Comparison of ENCODE assay signal across 19 cellular contexts in genomic region chr17:80133626-80133970, GRCh38. TPM values are rescaled to one million over a fixed set of nuclear protein-coding genes. Genes with fewer than 3 reads are reported as not detected.
DNase-seq lines count a peak whose midpoint lies in the region; ATAC-seq, FAIRE-seq and TF ChIP-seq lines count a peak whose summit lies in the region.
"Had no signal": no experiment of that assay in that cellular context is flagged by ENCODE, and none has a peak within 500 bp of the region (broad histone marks: within the 10 kb centered on the region; RNA-seq: fewer than 3 reads in every experiment).

No MANE protein-coding gene starts in this region.

- H3K4me1 Mint-ChIP-seq in H9, result peaks cover 12 to 15% of the 10 kb centered on the region in 2 experiments
- H3K4me1 Mint-ChIP-seq in activated T-helper 17 cell treated with anti-CD3 and anti-CD28 coated beads, Interleukin-2, amount 50 U/mL, for 72 hours, result peaks cover 8% of the 10 kb centered on the region
- H3K4me1 Mint-ChIP-seq: CD8-positive, alpha-beta memory T cell had no signal

- H3K9ac ChIP-seq in H9 (ENCODE audit: extremely low read depth, insufficient read length, low read length) (no peak overlapping the region), HepG2 (ENCODE audit: insufficient read depth, low read depth, low read length) (no peak overlapping the region)

- H3K36me3 Mint-ChIP-seq in H9 (ENCODE audit: insufficient read depth in 1 of 3, low read depth in 3 of 3), result peaks cover 39 to 61% (median 59%) of the 10 kb centered on the region in 3 experiments
- H3K36me3 Mint-ChIP-seq in activated T-helper 17 cell treated with anti-CD3 and anti-CD28 coated beads, Interleukin-2, amount 50 U/mL, for 72 hours (ENCODE audit: low read depth), result peaks cover 64% of the 10 kb centered on the region

- H3K4ac ChIP-seq in H9 (ENCODE audit: low read depth, low read length), result no peak overlapping the region

- H3K79me2 ChIP-seq in H9 (ENCODE audit: insufficient read depth, low read length), result no peaks in the 10 kb centered on the region
- H3K79me2 ChIP-seq in HepG2 (ENCODE audit: insufficient read depth, low read length), result no peaks in the 10 kb centered on the region

- no peak overlapping the region for H3K18ac ChIP-seq in H9 (ENCODE audit: insufficient read length, low read depth, low read length)

- no peak overlapping the region for H3T11ph ChIP-seq in H9 (ENCODE audit: low read length)

- H4K20me1 ChIP-seq in H9 (ENCODE audit: control insufficient read depth, insufficient read depth, insufficient read length) (no peaks in the 10 kb centered on the region), HepG2 (ENCODE audit: insufficient read depth, low read length) (no peaks in the 10 kb centered on the region)

- TF ChIP-seq EP300 in HepG2 (IDR thresholded peaks at IDR 0.05; ENCODE audit: low read depth in 2 of 2, low read length in 2 of 2) (no peak), HepG2 (CRISPR knock-in tag; IDR thresholded peaks at IDR 0.05; ENCODE audit: borderline replicate concordance) (no peak)

- H3K4me3 Mint-ChIP-seq in H9, result no peak overlapping the region
- H3K4me3 Mint-ChIP-seq in activated T-helper 17 cell treated with anti-CD3 and anti-CD28 coated beads, Interleukin-2, amount 50 U/mL, for 72 hours, result no peak overlapping the region
- H3K4me3 Mint-ChIP-seq: CD8-positive, alpha-beta memory T cell had no signal

- H2BK5ac ChIP-seq in H9 (ENCODE audit: insufficient read length, low read length), result no peak overlapping the region

- no peak overlapping the region for H2BK12ac ChIP-seq in H9 (ENCODE audit: insufficient read length, low read depth, low read length)

- no peak overlapping the region for H2AK5ac ChIP-seq in H9 (ENCODE audit: insufficient read length, low read length)

- H4K91ac ChIP-seq in H9 (ENCODE audit: insufficient read length, low read depth, low read length), result no peak overlapping the region

- H3K14ac ChIP-seq in H9 (ENCODE audit: insufficient read depth, low read length), result no peak overlapping the region

- H3K9me3 ChIP-seq in H9 (ENCODE audit: control insufficient read depth, low read depth, low read length) (no peaks in the 10 kb centered on the region), HepG2 (ENCODE audit: low read length) (no peaks in the 10 kb centered on the region), thyroid gland (no peaks in the 10 kb centered on the region)
- H3K9me3 ChIP-seq: BE2C had no signal

- DNase-seq in activated effector memory CD4-positive, alpha-beta T cell treated with anti-CD3 and anti-CD28 coated beads, Interleukin-2, amount 50 U/mL, for 16 hours, result peak; percentile 42
- DNase-seq in activated effector memory CD4-positive, alpha-beta T cell treated with Interleukin-2 at 50 U/mL for 16 hours, result no peak
- DNase-seq in H9, result peak; percentile 29
- no peak for DNase-seq in HepG2 (ENCODE audit: low spot score)
- no peak for DNase-seq in activated CD4-positive, alpha-beta T cell treated with anti-CD3 and anti-CD28 coated beads, Interleukin-2, amount 50 U/mL, for 4 hours
- DNase-seq in thyroid gland, result no peak
- no peak for DNase-seq in ACHN
- DNase-seq: BE2C; CD8-positive, alpha-beta memory T cell; GF-D8; GOT3; MM.1S; NCI-H1105 treated with DMSO at 0.1 percent for 48 hours; NCI-H187; NCI-H446 treated with DMSO at 0.1 percent for 48 hours; NCI-H774; Right ventricle myocardium superior had no signal

- POLR2A ChIA-PET in HepG2 (lab: Yijun Ruan, JAX), result interaction anchor here (0.6 to 2.1 kb wide), 4 partner anchors 12 to 66 kb away, joined by 3 to 10 read pairs (median 4); partner anchors contain the start of genes EIF4A3 and GAA

- peak overlapping the region in 1 of 3 experiments; percentile 62; a peak in 2 of 7 replicates for H3K27ac Mint-ChIP-seq in H9
- H3K27ac Mint-ChIP-seq in activated T-helper 17 cell treated with anti-CD3 and anti-CD28 coated beads, Interleukin-2, amount 50 U/mL, for 72 hours, result peak overlapping the region; percentile 54

- no peak for FAIRE-seq in HepG2 (lab: Jason Lieb, UNC)

- H3K56ac ChIP-seq in H9 (ENCODE audit: insufficient read length, low read depth, low read length), result no peak overlapping the region

- no peak for TF ChIP-seq RAD21 in HepG2 (CRISPR knock-in tag; IDR thresholded peaks at IDR 0.05)

- H3K9me3 Mint-ChIP-seq in H9, result no peaks in the 10 kb centered on the region
- no peaks in the 10 kb centered on the region for H3K9me3 Mint-ChIP-seq in activated T-helper 17 cell treated with anti-CD3 and anti-CD28 coated beads, Interleukin-2, amount 50 U/mL, for 72 hours
- H3K9me3 Mint-ChIP-seq: CD8-positive, alpha-beta memory T cell had no signal

- in situ Hi-C loops in HepG2 (cut with HindIII; ENCODE audit: extremely low pct_ligation_motif_present, low pct_unique_long_range_greater_than_20kb) (no loop called here), ACHN (cut with HindIII; ENCODE audit: low pct_ligation_motif_present, low pct_unique_long_range_greater_than_20kb, low sequenced_read_pairs) (no loop called here)

- no peak overlapping the region for H3K4me3 ChIP-seq in HepG2 (replicated peaks in 1 of 3; ENCODE audit: insufficient read depth in 1 of 3, low read depth in 2 of 3, low read length in 3 of 3)
- no peak overlapping the region for H3K4me3 ChIP-seq in thyroid gland (replicated peaks in 1 of 3)

- no peak for ATAC-seq in activated T-helper 17 cell treated with anti-CD3 and anti-CD28 coated beads, Interleukin-2, amount 50 U/mL, for 72 hours (replicated peaks)
- ATAC-seq in HepG2, result peak; percentile 28; the same call in 2 of the 3 replicates

- no peak overlapping the region for H2BK15ac ChIP-seq in H9 (ENCODE audit: low read depth, low read length)

- no peak overlapping the region for H4K8ac ChIP-seq in H9 (replicated peaks; ENCODE audit: insufficient read length, low read depth, low read length)

- no peak overlapping the region for H3K23ac ChIP-seq in H9 (ENCODE audit: insufficient read length, low read depth, low read length)

- CTCF ChIA-PET in HepG2 (lab: Yijun Ruan, JAX; ENCODE audit: low intra/inter-chr PET ratio, low total read pairs), result no interaction called here

- H3K79me1 ChIP-seq in H9 (ENCODE audit: insufficient read depth, low read depth, low read length, poor library complexity, severe bottlenecking), result no peaks in the 10 kb centered on the region

- BruUV-seq in HepG2 (replicated peaks; lab: Mats Ljungman, UMichigan), result no TSS peak

- intact Hi-C loops in HepG2 (cut with micrococcal nuclease; ENCODE audit: unreplicated experiment), result no loop called here
- intact Hi-C loops in thyroid gland (cut with DNase I), result no loop called here

- peaks cover 33 to 55% of the 10 kb centered on the region in 2 experiments for H3K36me3 ChIP-seq in HepG2 (replicated peaks in 1 of 2; ENCODE audit: control insufficient read depth in 1 of 2, insufficient read depth in 2 of 2, low read length in 2 of 2)
- H3K36me3 ChIP-seq in thyroid gland, result peaks cover 51 to 52% of the 10 kb centered on the region in 2 donors

- H2BK120ac ChIP-seq in H9 (ENCODE audit: low read depth, low read length, poor library complexity, severe bottlenecking), result no peak overlapping the region

- H3K27me3 ChIP-seq in H9 (ENCODE audit: insufficient read depth, low read length), result no peaks in the 10 kb centered on the region
- H3K27me3 ChIP-seq in HepG2 (ENCODE audit: control insufficient read depth in 1 of 2, insufficient read depth in 2 of 2, low read length in 2 of 2), result no peaks in the 10 kb centered on the region
- H3K27me3 ChIP-seq in thyroid gland, result no peaks in the 10 kb centered on the region
- H3K27me3 ChIP-seq: BE2C had no signal

- H3K4me1 ChIP-seq in H9 (ENCODE audit: insufficient read depth, low read length) (no peaks in the 10 kb centered on the region; the same call in 1 of the 2 replicates), HepG2 (ENCODE audit: insufficient read depth, low read length) (peaks cover 20% of the 10 kb centered on the region), thyroid gland (no peaks in the 10 kb centered on the region)
- H3K4me1 ChIP-seq: BE2C had no signal

- H3K27me3 Mint-ChIP-seq in H9 (ENCODE audit: low read depth), result no peaks in the 10 kb centered on the region
- no peaks in the 10 kb centered on the region for H3K27me3 Mint-ChIP-seq in activated T-helper 17 cell treated with anti-CD3 and anti-CD28 coated beads, Interleukin-2, amount 50 U/mL, for 72 hours
- H3K27me3 Mint-ChIP-seq: CD8-positive, alpha-beta memory T cell had no signal

- H4K5ac ChIP-seq in H9 (ENCODE audit: insufficient read length, low read depth, low read length), result no peak overlapping the region

- H3K27ac ChIP-seq in H9 (ENCODE audit: insufficient read length, low read depth, low read length) (no peak overlapping the region), HepG2 (ENCODE audit: extremely low read length, insufficient read depth, low read length) (no peak overlapping the region), thyroid gland (no peak overlapping the region)
- H3K27ac ChIP-seq: HL-60 had no signal

- no peaks in the 10 kb centered on the region for H3K23me2 ChIP-seq in H9 (ENCODE audit: insufficient read length, low read depth, low read length, poor library complexity, severe bottlenecking)

- H3K4me2 ChIP-seq in H9 (ENCODE audit: insufficient read depth, insufficient read length, low read length), result no peak overlapping the region
- no peak overlapping the region for H3K4me2 ChIP-seq in HepG2 (ENCODE audit: low read depth, low read length)

- H2AFZ ChIP-seq in H9 (ENCODE audit: low read length) (no peak overlapping the region), HepG2 (ENCODE audit: low read length) (no peak overlapping the region)

- no peak for TF ChIP-seq CTCF in H9 (conservative IDR thresholded peaks at IDR 0.05)
- no peak for TF ChIP-seq CTCF in HepG2 (CRISPR knock-in tag; IDR thresholded peaks at IDR 0.05)
- no peak for TF ChIP-seq CTCF in thyroid gland (IDR thresholded peaks at IDR 0.05)

- H2BK20ac ChIP-seq in H9 (ENCODE audit: low read depth, low read length, poor library complexity, severe bottlenecking), result no peak overlapping the region

- TF ChIP-seq POLR2A in HepG2 (IDR thresholded peaks at IDR 0.05; ENCODE audit: insufficient read depth in 1 of 2, low read depth in 2 of 2, low read length in 2 of 2), result no peak
- TF ChIP-seq POLR2A in thyroid gland (IDR thresholded peaks at IDR 0.05), result no peak

- WGBS in H9 (ENCODE audit: extremely low coverage, insufficient read length, low lambda C conversion rate), result no CpG with 5 or more reads among the region's 6 CpGs
- WGBS in HepG2 (ENCODE audit: low lambda C conversion rate), result 96% methylated on average over 6 of the region's 6 CpGs
- 92 to 96% methylated on average over 5 to 6 of the region's 6 CpGs for WGBS in thyroid gland, 2 donors

RNA-seq across cellular contexts. Expression of gene EIF4A3, which starts 13.3 kb away (rescaled TPM):
- total RNA-seq in H9 (2021) (162 and 168 TPM in 2 replicates), HepG2 (2016; rRNA removed; fragmentation: Illumina TruSeq; extraction: Trizol) (187 and 239 TPM in 2 replicates), thyroid gland (10 to 100 TPM; 42.9 to 79.8 (median 47.4) TPM)
- 100 to 1,000 TPM; 141 to 182 TPM for total RNA-seq in activated T-helper 17 cell treated with anti-CD3 and anti-CD28 coated beads, Interleukin-2, amount 50 U/mL, for 72 hours
- 22.3 and 28.3 TPM in 2 replicates for total RNA-seq in HepG2 (2016; cell fraction: cytosol; rRNA removed; fragmentation: Illumina TruSeq; extraction: Trizol; ENCODE audit: low read depth)
- total RNA-seq in HepG2 (2016; cell fraction: insoluble cytoplasmic fraction; rRNA removed; fragmentation: Illumina TruSeq; extraction: Trizol), result 185 and 243 TPM in 2 replicates
- 36.4 and 40.0 TPM in 2 replicates for total RNA-seq in HepG2 (2016; cell fraction: membrane; rRNA removed; fragmentation: Illumina TruSeq; extraction: Trizol)
- 83.4 and 83.5 TPM in 2 replicates for total RNA-seq in HepG2 (2016; cell fraction: nucleus; rRNA removed; fragmentation: Illumina TruSeq; extraction: Trizol)
- 121 and 145 TPM in 2 replicates for polyA plus RNA-seq in HepG2 (2011; rRNA removed)
- 103 and 117 TPM in 2 replicates for polyA plus RNA-seq in HepG2 (2011; cell fraction: cytosol; rRNA removed)
- polyA plus RNA-seq in HepG2 (2011; cell fraction: nucleus; rRNA removed), result 77.0 and 103 TPM in 2 replicates
- polyA plus RNA-seq in HepG2 (2012), result 104 and 124 TPM in 2 replicates
- polyA plus RNA-seq in HepG2 (2016; cell fraction: cytosol; fragmentation: Illumina TruSeq; extraction: Trizol; ENCODE audit: low read depth), result 8.3 and 9.0 TPM in 2 replicates
- polyA plus RNA-seq in HepG2 (2016; cell fraction: insoluble cytoplasmic fraction; fragmentation: Illumina TruSeq; extraction: Trizol; ENCODE audit: low read depth), result 233 and 236 TPM in 2 replicates
- polyA plus RNA-seq in HepG2 (2016; cell fraction: membrane; fragmentation: Illumina TruSeq; extraction: Trizol; ENCODE audit: low read depth), result 19.8 and 20.6 TPM in 2 replicates
- polyA plus RNA-seq in HepG2 (2016; cell fraction: nucleus; fragmentation: Illumina TruSeq; extraction: Trizol; ENCODE audit: insufficient read depth, low read depth), result 120 and 131 TPM in 2 replicates
- 54.2 and 110 TPM in 2 replicates for polyA minus RNA-seq in HepG2 (2011; rRNA and poly(A)+ RNA removed; ENCODE audit: low replicate concordance)
- 55.3 and 55.4 TPM in 2 replicates for polyA minus RNA-seq in HepG2 (2011; cell fraction: cytosol; rRNA and poly(A)+ RNA removed)
- polyA minus RNA-seq in HepG2 (2011; cell fraction: nucleus; rRNA and poly(A)+ RNA removed), result 61.8 and 65.1 TPM in 2 replicates

RNA-seq across cellular contexts. Expression of gene GAA, which starts 32.2 kb away (rescaled TPM):
- total RNA-seq in H9 (2021) (28.9 and 30.3 TPM in 2 replicates), HepG2 (2016; rRNA removed; fragmentation: Illumina TruSeq; extraction: Trizol) (13.4 and 36.4 TPM in 2 replicates), thyroid gland (100 to 1,000 TPM in 1 of 4 donors, 10 to 100 TPM in 3; 42.1 to 131 (median 83.2) TPM)
- total RNA-seq in activated T-helper 17 cell treated with anti-CD3 and anti-CD28 coated beads, Interleukin-2, amount 50 U/mL, for 72 hours, result 10 to 100 TPM; 15.0 to 33.0 TPM
- 13.8 and 16.4 TPM in 2 replicates for total RNA-seq in HepG2 (2016; cell fraction: cytosol; rRNA removed; fragmentation: Illumina TruSeq; extraction: Trizol; ENCODE audit: low read depth)
- 12.1 and 36.9 TPM in 2 replicates for total RNA-seq in HepG2 (2016; cell fraction: insoluble cytoplasmic fraction; rRNA removed; fragmentation: Illumina TruSeq; extraction: Trizol)
- total RNA-seq in HepG2 (2016; cell fraction: membrane; rRNA removed; fragmentation: Illumina TruSeq; extraction: Trizol), result 20.3 and 20.7 TPM in 2 replicates
- 47.6 and 57.6 TPM in 2 replicates for total RNA-seq in HepG2 (2016; cell fraction: nucleus; rRNA removed; fragmentation: Illumina TruSeq; extraction: Trizol)
- 21.6 and 23.6 TPM in 2 replicates for polyA plus RNA-seq in HepG2 (2011; rRNA removed)
- polyA plus RNA-seq in HepG2 (2011; cell fraction: cytosol; rRNA removed), result 16.3 and 29.8 TPM in 2 replicates
- 231 and 320 TPM in 2 replicates for polyA plus RNA-seq in HepG2 (2011; cell fraction: nucleus; rRNA removed)
- 50.7 and 73.8 TPM in 2 replicates for polyA plus RNA-seq in HepG2 (2012)
- polyA plus RNA-seq in HepG2 (2016; cell fraction: cytosol; fragmentation: Illumina TruSeq; extraction: Trizol; ENCODE audit: low read depth), result 11.3 and 13.9 TPM in 2 replicates
- 16.7 and 22.9 TPM in 2 replicates for polyA plus RNA-seq in HepG2 (2016; cell fraction: insoluble cytoplasmic fraction; fragmentation: Illumina TruSeq; extraction: Trizol; ENCODE audit: low read depth)
- 13.9 and 14.3 TPM in 2 replicates for polyA plus RNA-seq in HepG2 (2016; cell fraction: membrane; fragmentation: Illumina TruSeq; extraction: Trizol; ENCODE audit: low read depth)
- 136 and 145 TPM in 2 replicates for polyA plus RNA-seq in HepG2 (2016; cell fraction: nucleus; fragmentation: Illumina TruSeq; extraction: Trizol; ENCODE audit: insufficient read depth, low read depth)
- polyA minus RNA-seq in HepG2 (2011; rRNA and poly(A)+ RNA removed; ENCODE audit: low replicate concordance), result 7.2 and 27.1 TPM in 2 replicates
- polyA minus RNA-seq in HepG2 (2011; cell fraction: cytosol; rRNA and poly(A)+ RNA removed), result 22.9 and 24.2 TPM in 2 replicates
- 20.3 and 21.2 TPM in 2 replicates for polyA minus RNA-seq in HepG2 (2011; cell fraction: nucleus; rRNA and poly(A)+ RNA removed)

RNA-seq across cellular contexts. Expression of gene CARD14, which starts 36.2 kb away (rescaled TPM):
- total RNA-seq in H9 (2021), result 0.24 and 0.35 TPM in 2 replicates
- total RNA-seq in activated T-helper 17 cell treated with anti-CD3 and anti-CD28 coated beads, Interleukin-2, amount 50 U/mL, for 72 hours, result not detected
- total RNA-seq in HepG2 (2016; rRNA removed; fragmentation: Illumina TruSeq; extraction: Trizol), result 0.11 TPM in 1 of 2 replicates, not detected in the other
- total RNA-seq in HepG2 (2016; cell fraction: cytosol; rRNA removed; fragmentation: Illumina TruSeq; extraction: Trizol; ENCODE audit: low read depth), result not detected in 2 replicates
- total RNA-seq in HepG2 (2016; cell fraction: insoluble cytoplasmic fraction; rRNA removed; fragmentation: Illumina TruSeq; extraction: Trizol), result 0.06 TPM in 1 of 2 replicates, not detected in the other
- not detected in 2 replicates for total RNA-seq in HepG2 (2016; cell fraction: membrane; rRNA removed; fragmentation: Illumina TruSeq; extraction: Trizol)
- not detected in 2 replicates for total RNA-seq in HepG2 (2016; cell fraction: nucleus; rRNA removed; fragmentation: Illumina TruSeq; extraction: Trizol)
- polyA plus RNA-seq in HepG2 (2011; rRNA removed), result 0.03 TPM in 1 of 2 replicates, not detected in the other
- polyA plus RNA-seq in HepG2 (2011; cell fraction: cytosol; rRNA removed), result not detected in 2 replicates
- 0.05 and 0.11 TPM in 2 replicates for polyA plus RNA-seq in HepG2 (2011; cell fraction: nucleus; rRNA removed)
- polyA plus RNA-seq in HepG2 (2012), result 0.16 and 0.19 TPM in 2 replicates
- not detected in 2 replicates for polyA plus RNA-seq in HepG2 (2016; cell fraction: cytosol; fragmentation: Illumina TruSeq; extraction: Trizol; ENCODE audit: low read depth)
- polyA plus RNA-seq in HepG2 (2016; cell fraction: insoluble cytoplasmic fraction; fragmentation: Illumina TruSeq; extraction: Trizol; ENCODE audit: low read depth), result not detected in 2 replicates
- polyA plus RNA-seq in HepG2 (2016; cell fraction: membrane; fragmentation: Illumina TruSeq; extraction: Trizol; ENCODE audit: low read depth), result not detected in 2 replicates
- polyA plus RNA-seq in HepG2 (2016; cell fraction: nucleus; fragmentation: Illumina TruSeq; extraction: Trizol; ENCODE audit: insufficient read depth, low read depth), result 0.21 TPM in 1 of 2 replicates, not detected in the other
- 0.22 and 5.5 TPM in 2 replicates for polyA minus RNA-seq in HepG2 (2011; rRNA and poly(A)+ RNA removed; ENCODE audit: low replicate concordance)
- polyA minus RNA-seq in HepG2 (2011; cell fraction: cytosol; rRNA and poly(A)+ RNA removed), result not detected in 2 replicates
- not detected in 2 replicates for polyA minus RNA-seq in HepG2 (2011; cell fraction: nucleus; rRNA and poly(A)+ RNA removed)
- 1 to 10 TPM in 1 of 4 donors, under 1 TPM in 1, not detected in 2; 0.34 to 3.9 TPM for total RNA-seq in thyroid gland
- total RNA-seq: CD8-positive, alpha-beta memory T cell; Right ventricle myocardium superior had no signal
- polyA plus RNA-seq: CD8-positive, alpha-beta memory T cell had no signal

Comparison
In these comparisons a context has a peak if more than half of its experiments do, and no peak if none do; other contexts are left out.
1. DNase-seq: peak in activated effector memory CD4-positive, alpha-beta T cell treated with anti-CD3 and anti-CD28 coated beads, Interleukin-2, amount 50 U/mL, for 16 hours (single experiment) and H9 (single experiment); none in activated effector memory CD4-positive, alpha-beta T cell treated with Interleukin-2 at 50 U/mL for 16 hours (single experiment), HepG2 (single experiment), activated CD4-positive, alpha-beta T cell treated with anti-CD3 and anti-CD28 coated beads, Interleukin-2, amount 50 U/mL, for 4 hours (0 of 2), thyroid gland (0 of 2) and ACHN (single experiment).